Comparison of ENCODE assay signal across 10 cellular contexts in the genomic region with DNA sequence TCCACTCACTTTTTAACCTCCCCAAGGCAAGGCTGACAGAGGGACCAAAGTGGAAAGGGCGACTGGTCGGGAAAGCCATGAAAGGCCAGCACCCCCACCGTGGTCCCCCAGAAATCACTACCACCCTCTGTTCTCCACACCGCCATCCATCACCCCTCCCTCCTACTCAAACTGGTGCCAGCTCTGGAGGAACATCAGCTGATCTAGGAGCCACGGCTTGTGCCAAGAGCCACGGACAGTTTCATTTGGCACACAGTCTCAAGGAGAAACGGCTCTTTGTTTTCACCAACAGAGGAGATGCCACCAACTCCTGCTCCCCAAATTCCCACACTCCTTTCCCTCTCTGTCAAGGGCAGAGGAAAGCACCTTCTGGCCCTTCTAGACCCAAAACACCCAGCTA. TPM values are rescaled to one million over a fixed set of nuclear protein-coding genes. Genes with fewer than 3 reads are reported as not detected.
DNase-seq lines count a peak whose midpoint lies in the region; ATAC-seq and TF ChIP-seq lines count a peak whose summit lies in the region.
"Had no signal": no experiment of that assay in that cellular context is flagged by ENCODE, and none has a peak within 500 bp of the region (broad histone marks: within the 10 kb centered on the region; RNA-seq: fewer than 3 reads in every experiment).

No MANE protein-coding gene starts in this region.

- H3K9me3 ChIP-seq in colonic mucosa, result no peaks in the 10 kb centered on the region
- H3K9me3 ChIP-seq in MG63, result no peaks in the 10 kb centered on the region

- intact Hi-C loops in activated CD4-positive, alpha-beta T cell treated with anti-CD3 and anti-CD28 coated beads for 36 hours (cut with DNase I, micrococcal nuclease), result loop anchor here (1.0 to 5.0 kb wide), 3 partner anchors 27 to 55 kb away; a partner anchor contains a TSS
- intact Hi-C loops in colonic mucosa (cut with DNase I), result no loop called here

- H3K9me3 Mint-ChIP-seq in activated CD4-positive, alpha-beta T cell treated with anti-CD3 and anti-CD28 coated beads for 36 hours (ENCODE audit: low read depth), result peaks cover 2% of the 10 kb centered on the region
- H3K9me3 Mint-ChIP-seq: activated T-cell treated with anti-CD3 and anti-CD28 coated beads, Interleukin-2, amount 50 U/mL, for 4 hours had no signal

- ATAC-seq in activated CD4-positive, alpha-beta T cell treated with anti-CD3 and anti-CD28 coated beads for 36 hours, result no peak

- H3K27ac Mint-ChIP-seq in activated CD4-positive, alpha-beta T cell treated with anti-CD3 and anti-CD28 coated beads for 36 hours, result peak overlapping the region; percentile 94

- H3K4me3 Mint-ChIP-seq in activated CD4-positive, alpha-beta T cell treated with anti-CD3 and anti-CD28 coated beads for 36 hours, result no peak overlapping the region

- peaks cover 10% of the 10 kb centered on the region for H3K4me1 ChIP-seq in colonic mucosa

- H3K27ac ChIP-seq in colonic mucosa, result peak overlapping the region; percentile 76

- POLR2A ChIA-PET in activated CD4-positive, alpha-beta T cell treated with anti-CD3 and anti-CD28 coated beads for 36 hours (lab: Charles Lee), result interaction anchor here (0.6 to 1.4 kb wide), 6 partner anchors 21 to 1061 kb away, joined by 3 to 9 read pairs (median 3); a partner anchor contains a TSS

- no peak for DNase-seq in activated CD4-positive, alpha-beta T cell treated with anti-CD3 and anti-CD28 coated beads for 36 hours
- no peak for DNase-seq in activated CD4-positive, alpha-beta T cell treated with anti-CD3 and anti-CD28 coated beads, Interleukin-2, amount 50 U/mL, for 1 hour
- DNase-seq in colonic mucosa, result no peak
- DNase-seq in medulla oblongata (ENCODE audit: extremely low spot score), result peak; percentile 72
- DNase-seq in superior temporal gyrus (ENCODE audit: extremely low spot score), result peak; percentile 80
- DNase-seq in NCI-H2081 treated with DMSO at 0.1 percent for 48 hours (lab: John Stamatoyannopoulos, UW), result no peak
- DNase-seq in GM19238 (ENCODE audit: insufficient read length, low spot score), result no peak
- DNase-seq in MG63, result no peak
- DNase-seq: H7 had no signal

- H3K36me3 ChIP-seq in colonic mucosa, result no peaks in the 10 kb centered on the region
- H3K36me3 ChIP-seq in MG63, result peaks cover 58% of the 10 kb centered on the region

- no peaks in the 10 kb centered on the region for H3K27me3 ChIP-seq in colonic mucosa
- no peaks in the 10 kb centered on the region for H3K27me3 ChIP-seq in MG63

- H3K4me1 Mint-ChIP-seq in activated CD4-positive, alpha-beta T cell treated with anti-CD3 and anti-CD28 coated beads for 36 hours, result peaks cover 34% of the 10 kb centered on the region

- no peaks in the 10 kb centered on the region for H3K27me3 Mint-ChIP-seq in activated CD4-positive, alpha-beta T cell treated with anti-CD3 and anti-CD28 coated beads for 36 hours

- no peak for TF ChIP-seq CTCF in colonic mucosa (IDR thresholded peaks at IDR 0.05)

- peaks cover 62% of the 10 kb centered on the region for H3K36me3 Mint-ChIP-seq in activated CD4-positive, alpha-beta T cell treated with anti-CD3 and anti-CD28 coated beads for 36 hours (ENCODE audit: low read depth)

- H3K4me3 ChIP-seq in colonic mucosa, result no peak overlapping the region
- H3K4me3 ChIP-seq in MG63, result no peak overlapping the region

- H3K9ac ChIP-seq in colonic mucosa (ENCODE audit: low read depth in 2 of 2, low read length in 2 of 2), result peak overlapping the region in 1 of 2 donors; percentile 30

- CTCF ChIA-PET in activated CD4-positive, alpha-beta T cell treated with anti-CD3 and anti-CD28 coated beads for 36 hours (lab: Charles Lee), result interaction anchor here (0.6 to 1.8 kb wide), 8 partner anchors 15 to 1143 kb away, joined by 3 to 9 read pairs (median 3); a partner anchor contains a TSS

RNA-seq across cellular contexts. Expression of a gene that starts 26.0 kb away (rescaled TPM):
- 10 to 100 TPM; 13.8 to 16.4 TPM for total RNA-seq in activated CD4-positive, alpha-beta T cell treated with anti-CD3 and anti-CD28 coated beads for 36 hours
- total RNA-seq in colonic mucosa, result 10 to 100 TPM; 21.4 to 23.3 TPM
- total RNA-seq in MG63 (2014; rRNA removed; shearing (Covaris generic); ENCODE audit: low replicate concordance), result 36.2 and 40.6 TPM in 2 replicates

Comparison
In these comparisons a context has a peak if more than half of its experiments do, and no peak if none do; other contexts are left out.
1. DNase-seq: peak in medulla oblongata (single experiment) and superior temporal gyrus (single experiment); none in activated CD4-positive, alpha-beta T cell treated with anti-CD3 and anti-CD28 coated beads for 36 hours (single experiment), activated CD4-positive, alpha-beta T cell treated with anti-CD3 and anti-CD28 coated beads, Interleukin-2, amount 50 U/mL, for 1 hour (single experiment), colonic mucosa (single experiment), NCI-H2081 treated with DMSO at 0.1 percent for 48 hours (single experiment), GM19238 (single experiment) and MG63 (single experiment).